Comparison of ENCODE assay signal across 8 cellular contexts in genomic region chr11:65261591-65262380, GRCh38. TPM values are rescaled to one million over a fixed set of nuclear protein-coding genes. Genes with fewer than 3 reads are reported as not detected.
A peak's percentile ranks its signal among the peaks of the same experiment; 100 is the strongest.
DNase-seq lines count a peak whose midpoint lies in the region; ATAC-seq lines count a peak whose summit lies in the region.

POLA2 (plus strand) TSS chr11:65261962; CDS start chr11:65262293, 331 bp downstream.

- DNase-seq in Ammon's horn (ENCODE audit: low spot score) (peak; percentile 93), GM19238 (ENCODE audit: insufficient read length, low spot score) (peak; percentile 91), NCI-H510A treated with DMSO at 0.1 percent for 48 hours (lab: John Stamatoyannopoulos, UW) (peak; percentile 95), cerebellum (ENCODE audit: low spot score) (peak; percentile 96), kidney glomerular epithelial cell (lab: John Stamatoyannopoulos, UW) (peak; percentile 93)
- DNase-seq in activated CD4-positive, alpha-beta T cell treated with anti-CD3 and anti-CD28 coated beads for 24 hours (ENCODE audit: low read depth in 2 of 2) = peak; percentile 94 to 95
- DNase-seq in stimulated activated CD4-positive, alpha-beta T cell treated with anti-CD3 and anti-CD28 coated beads, Interleukin-15, amount 100 ng/mL, for 48 hours (ENCODE audit: low read depth in 2 of 2) = peak; percentile 93

- peak; percentile 83 for ATAC-seq in HG03439 (IDR thresholded peaks at IDR 0.05; ENCODE audit: unreplicated experiment)

RNA-seq across cellular contexts. Expression of gene POLA2, which starts in this region (rescaled TPM):
- total RNA-seq in cerebellum = 5.6 TPM

Comparison
In these comparisons a context has a peak if more than half of its experiments do, and no peak if none do; other contexts are left out.
1. Peak in every context shown above with its lines: DNase-seq and ATAC-seq.